ENCODE assay signal across 1 cellular context in genomic region chr12:121918679-121919038, GRCh38.
TF ChIP-seq lines count a peak whose summit lies in the region.

No MANE protein-coding gene starts in this region.

TF ChIP-seq in SK-N-SH, 30 proteins besides CTCF, POLR2A, EP300 and RAD21 (continued from another document):
- no peak for TF ChIP-seq SMC3 (IDR thresholded peaks at IDR 0.05; ENCODE audit: low read depth, low read length)
- no peak for TF ChIP-seq FOXM1 (IDR thresholded peaks at IDR 0.05; ENCODE audit: low read depth)
- no peak for TF ChIP-seq USF1 (IDR thresholded peaks at IDR 0.05; ENCODE audit: borderline replicate concordance, low read depth)
- TF ChIP-seq, protein P1, sequence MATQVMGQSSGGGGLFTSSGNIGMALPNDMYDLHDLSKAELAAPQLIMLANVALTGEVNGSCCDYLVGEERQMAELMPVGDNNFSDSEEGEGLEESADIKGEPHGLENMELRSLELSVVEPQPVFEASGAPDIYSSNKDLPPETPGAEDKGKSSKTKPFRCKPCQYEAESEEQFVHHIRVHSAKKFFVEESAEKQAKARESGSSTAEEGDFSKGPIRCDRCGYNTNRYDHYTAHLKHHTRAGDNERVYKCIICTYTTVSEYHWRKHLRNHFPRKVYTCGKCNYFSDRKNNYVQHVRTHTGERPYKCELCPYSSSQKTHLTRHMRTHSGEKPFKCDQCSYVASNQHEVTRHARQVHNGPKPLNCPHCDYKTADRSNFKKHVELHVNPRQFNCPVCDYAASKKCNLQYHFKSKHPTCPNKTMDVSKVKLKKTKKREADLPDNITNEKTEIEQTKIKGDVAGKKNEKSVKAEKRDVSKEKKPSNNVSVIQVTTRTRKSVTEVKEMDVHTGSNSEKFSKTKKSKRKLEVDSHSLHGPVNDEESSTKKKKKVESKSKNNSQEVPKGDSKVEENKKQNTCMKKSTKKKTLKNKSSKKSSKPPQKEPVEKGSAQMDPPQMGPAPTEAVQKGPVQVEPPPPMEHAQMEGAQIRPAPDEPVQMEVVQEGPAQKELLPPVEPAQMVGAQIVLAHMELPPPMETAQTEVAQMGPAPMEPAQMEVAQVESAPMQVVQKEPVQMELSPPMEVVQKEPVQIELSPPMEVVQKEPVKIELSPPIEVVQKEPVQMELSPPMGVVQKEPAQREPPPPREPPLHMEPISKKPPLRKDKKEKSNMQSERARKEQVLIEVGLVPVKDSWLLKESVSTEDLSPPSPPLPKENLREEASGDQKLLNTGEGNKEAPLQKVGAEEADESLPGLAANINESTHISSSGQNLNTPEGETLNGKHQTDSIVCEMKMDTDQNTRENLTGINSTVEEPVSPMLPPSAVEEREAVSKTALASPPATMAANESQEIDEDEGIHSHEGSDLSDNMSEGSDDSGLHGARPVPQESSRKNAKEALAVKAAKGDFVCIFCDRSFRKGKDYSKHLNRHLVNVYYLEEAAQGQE (IDR thresholded peaks at IDR 0.05; ENCODE audit: low read depth, low read length) = no peak
- no peak for TF ChIP-seq SIN3A (IDR thresholded peaks at IDR 0.05; ENCODE audit: borderline replicate concordance, low read depth, low read length)
- TF ChIP-seq MXI1 (IDR thresholded peaks at IDR 0.05; ENCODE audit: low read depth, low read length) = no peak
- TF ChIP-seq RFX5 (IDR thresholded peaks at IDR 0.05; ENCODE audit: low read length) = no peak
TF ChIP-seq in SK-N-SH: peak in this region for 0.
